ENCODE assay signal across 14 cellular contexts in genomic region chr6:106159531-106159940, GRCh38.
A peak's percentile ranks its signal among the peaks of the same experiment; 100 is the strongest.
DNase-seq lines count a peak whose midpoint lies in the region; ATAC-seq, FAIRE-seq and TF ChIP-seq lines count a peak whose summit lies in the region.
"Had no signal": no experiment of that assay in that cellular context is flagged by ENCODE, and none has a peak within 500 bp of the region (broad histone marks: within the 10 kb centered on the region; RNA-seq: fewer than 3 reads in every experiment).

No MANE protein-coding gene starts in this region.

- DNase-seq in H54 (ENCODE audit: insufficient read length, low spot score) (peak; percentile 43), RWPE2 (ENCODE audit: low spot score) (no peak), fibroblast of gingiva (ENCODE audit: low read depth) (peak; percentile 87), skeletal muscle cell (ENCODE audit: low read depth) (peak; percentile 83), SHP77 (lab: John Stamatoyannopoulos, UW) (no peak), gastrocnemius medialis (no peak), heart left ventricle (no peak)
- DNase-seq in activated CD4-positive, alpha-beta T cell treated with anti-CD3 and anti-CD28 coated beads, Interleukin-2, amount 50 U/mL, for 4 hours, result no peak
- DNase-seq: activated CD8-positive, alpha-beta memory T cell treated with anti-CD3 and anti-CD28 coated beads, Interleukin-2, amount 50 U/mL, for 4 hours; aorta; DMS153; NCI-H2081 treated with DMSO at 0.1 percent for 48 hours had no signal

- ATAC-seq in RWPE2 (ENCODE audit: low read depth), result peak; percentile 78
- ATAC-seq in gastrocnemius medialis, result no peak
- no peak for ATAC-seq in heart left ventricle

- in situ Hi-C loops in gastrocnemius medialis (cut with MboI; ENCODE audit: low sequenced_read_pairs in 4 of 4), result no loop called here

- H3K4me3 ChIP-seq in RWPE2 (ENCODE audit: severe bottlenecking) (no peak overlapping the region), skeletal muscle cell (ENCODE audit: low read depth, low read length) (no peak overlapping the region), gastrocnemius medialis (no peak overlapping the region), heart left ventricle (no peak overlapping the region)

- H3K36me3 ChIP-seq in RWPE2 (ENCODE audit: low read depth) (no peaks in the 10 kb centered on the region), gastrocnemius medialis (no peaks in the 10 kb centered on the region), heart left ventricle (no peaks in the 10 kb centered on the region)

- H3K4me1 ChIP-seq in RWPE2 (ENCODE audit: insufficient read depth, poor library complexity, severe bottlenecking) (peaks cover 10% of the 10 kb centered on the region), gastrocnemius medialis (no peaks in the 10 kb centered on the region), heart left ventricle (peaks cover 0 to 35% (median 0%) of the 10 kb centered on the region in 12 donors)

- H3K9me3 ChIP-seq in RWPE2 (ENCODE audit: severe bottlenecking), result no peaks in the 10 kb centered on the region
- no peaks in the 10 kb centered on the region for H3K9me3 ChIP-seq in gastrocnemius medialis
- no peaks in the 10 kb centered on the region for H3K9me3 ChIP-seq in heart left ventricle

- WGBS in heart left ventricle, 4 donors, result 86 to 93% (median 90%) methylated on average over 5 of the region's 5 CpGs

- TF ChIP-seq CTCF in RWPE2 (IDR thresholded peaks at IDR 0.05; ENCODE audit: poor library complexity, severe bottlenecking) (no peak), gastrocnemius medialis (IDR thresholded peaks at IDR 0.05 in 4 of 5, conservative IDR thresholded peaks at IDR 0.05 in 1 of 5) (no peak), heart left ventricle (IDR thresholded peaks at IDR 0.05) (no peak)

- no peak for TF ChIP-seq POLR2A in H54 (IDR thresholded peaks at IDR 0.05; ENCODE audit: low read depth, low read length)
- no peak for TF ChIP-seq POLR2A in gastrocnemius medialis (IDR thresholded peaks at IDR 0.05)
- TF ChIP-seq POLR2A in heart left ventricle (IDR thresholded peaks at IDR 0.05), result no peak

- peak overlapping the region; percentile 48 for H3K27ac ChIP-seq in RWPE2 (ENCODE audit: poor library complexity, severe bottlenecking)
- H3K27ac ChIP-seq in gastrocnemius medialis, result no peak overlapping the region
- no peak overlapping the region for H3K27ac ChIP-seq in heart left ventricle

- no peaks in the 10 kb centered on the region for H3K27me3 ChIP-seq in RWPE2 (ENCODE audit: insufficient read depth, poor library complexity, severe bottlenecking)
- H3K27me3 ChIP-seq in gastrocnemius medialis, result no peaks in the 10 kb centered on the region
- peaks cover 0 to 4% (median 0%) of the 10 kb centered on the region in 9 donors for H3K27me3 ChIP-seq in heart left ventricle

- intact Hi-C loops in gastrocnemius medialis (cut with DNase I; ENCODE audit: low total_unique reads) (no loop called here), heart left ventricle (cut with DNase I) (no loop called here)

- peak; percentile 53 for FAIRE-seq in H54 (lab: Jason Lieb, UNC)
- FAIRE-seq: endothelial cell of umbilical vein, TTC549 had no signal

Comparison
In these comparisons a context has a peak if more than half of its experiments do, and no peak if none do; other contexts are left out.
1. DNase-seq: peak in H54 (single experiment), fibroblast of gingiva (single experiment) and skeletal muscle cell (single experiment); none in RWPE2 (single experiment), SHP77 (0 of 2), gastrocnemius medialis (0 of 2), activated CD4-positive, alpha-beta T cell treated with anti-CD3 and anti-CD28 coated beads, Interleukin-2, amount 50 U/mL, for 4 hours (0 of 2) and heart left ventricle (0 of 5).